Comparison of ENCODE assay signal across 8 cellular contexts in genomic region chr22:30005213-30005857, GRCh38.
DNase-seq lines count a peak whose midpoint lies in the region; ATAC-seq and TF ChIP-seq lines count a peak whose summit lies in the region.

No MANE protein-coding gene starts in this region.

- H3K4me1 Mint-ChIP-seq in GM23338, result peaks cover 14% of the 10 kb centered on the region
- H3K4me1 Mint-ChIP-seq in endodermal cell, result peaks cover 51% of the 10 kb centered on the region

- H3K36me3 ChIP-seq in GM23338 (ENCODE audit: insufficient read depth), result no peaks in the 10 kb centered on the region
- H3K36me3 ChIP-seq in endodermal cell (ENCODE audit: control insufficient read depth, insufficient read depth, low read length), result peaks cover 55% of the 10 kb centered on the region

- H3K27ac Mint-ChIP-seq in GM23338 (no peak overlapping the region), endodermal cell (no peak overlapping the region)

- ATAC-seq in GM23338 (peak; percentile 89), GM21515 (IDR thresholded peaks at IDR 0.05; ENCODE audit: unreplicated experiment) (no peak)

- no peaks in the 10 kb centered on the region for H3F3A ChIP-seq in GM23338 (replicated peaks; ENCODE audit: low read depth)

- H3K4me1 ChIP-seq in GM23338 (ENCODE audit: insufficient read depth) (no peaks in the 10 kb centered on the region), endodermal cell (ENCODE audit: control insufficient read depth, insufficient read depth, low read length) (peaks cover 47% of the 10 kb centered on the region)

- no peaks in the 10 kb centered on the region for H3K27me3 Mint-ChIP-seq in GM23338 (ENCODE audit: insufficient read depth, low read depth, poor library complexity)
- no peaks in the 10 kb centered on the region for H3K27me3 Mint-ChIP-seq in endodermal cell (ENCODE audit: insufficient read depth)

- no peaks in the 10 kb centered on the region for H4K20me1 ChIP-seq in GM23338 (replicated peaks; ENCODE audit: insufficient read depth)

- no peaks in the 10 kb centered on the region for H3K9me3 ChIP-seq in endodermal cell (ENCODE audit: control insufficient read depth, low read length)

- peak; percentile 49 for DNase-seq in AG09319 (ENCODE audit: extremely low read depth, low read depth)
- DNase-seq in GM23338 (ENCODE audit: low spot score), result peak; percentile 78
- peak; percentile 20 for DNase-seq in NCI-H774 (lab: John Stamatoyannopoulos, UW)
- DNase-seq in activated CD8-positive, alpha-beta memory T cell treated with anti-CD3 and anti-CD28 coated beads for 24 hours, result peak; percentile 87
- DNase-seq in endodermal cell, result peak; percentile 92
- peak; percentile 85 for DNase-seq in midbrain (lab: John Stamatoyannopoulos, UW)
- DNase-seq in stimulated activated CD8-positive, alpha-beta memory T cell treated with anti-CD3 and anti-CD28 coated beads, Interleukin-7, amount 100 ng/mL, for 1 hour (ENCODE audit: low read depth in 2 of 2), result peak; percentile 26 to 35

- no peak overlapping the region for H2AFZ ChIP-seq in GM23338

- no peaks in the 10 kb centered on the region for H3K27me3 ChIP-seq in GM23338 (ENCODE audit: insufficient read depth)
- H3K27me3 ChIP-seq in endodermal cell (ENCODE audit: control insufficient read depth, insufficient read depth, low read length, poor library complexity, severe bottlenecking), result no peaks in the 10 kb centered on the region

- H3K4me3 Mint-ChIP-seq in GM23338 (no peak overlapping the region), endodermal cell (no peak overlapping the region)

- no peaks in the 10 kb centered on the region for H3K79me2 ChIP-seq in GM23338 (replicated peaks; ENCODE audit: insufficient read depth)

- H3K4me2 ChIP-seq in GM23338, result no peak overlapping the region

- 31 to 100% methylated on average over 1 to 3 of the region's 3 CpGs for WGBS in endodermal cell (ENCODE audit: insufficient coverage in 1 of 2, insufficient read length in 1 of 2), 2 experiments

- H3K36me3 Mint-ChIP-seq in GM23338 (ENCODE audit: low read depth), result no peaks in the 10 kb centered on the region
- H3K36me3 Mint-ChIP-seq in endodermal cell (ENCODE audit: low read depth), result peaks cover 14% of the 10 kb centered on the region

- H3K9ac ChIP-seq in endodermal cell (ENCODE audit: extremely low read depth, low read length, poor library complexity, severe bottlenecking), result no peak overlapping the region

- no peaks in the 10 kb centered on the region for H3K9me3 Mint-ChIP-seq in GM23338
- no peaks in the 10 kb centered on the region for H3K9me3 Mint-ChIP-seq in endodermal cell

- H3K4me3 ChIP-seq in GM23338 (no peak overlapping the region), endodermal cell (ENCODE audit: low read length) (no peak overlapping the region)

- no peak overlapping the region for H3K27ac ChIP-seq in GM23338 (ENCODE audit: low read depth)
- H3K27ac ChIP-seq in endodermal cell (ENCODE audit: low read depth, low read length), result no peak overlapping the region

- no peak; the same call in none of the 2 replicates for TF ChIP-seq CTCF in AG09319 (IDR thresholded peaks at IDR 0.05; ENCODE audit: low read depth, low read length)
- peak; percentile 94 to 100 for TF ChIP-seq CTCF in GM23338 (conservative IDR thresholded peaks at IDR 0.05; ENCODE audit: low read depth in 2 of 2)
- TF ChIP-seq CTCF in endodermal cell (conservative IDR thresholded peaks at IDR 0.05), result peak; percentile 98

- no peaks in the 10 kb centered on the region for H3K9me2 ChIP-seq in GM23338 (ENCODE audit: insufficient read depth)

TF ChIP-seq in GM23338, 12 proteins besides CTCF, POLR2A, EP300 and RAD21 (continues in another document):
- TF ChIP-seq ZNF114 (CRISPR knock-in tag; IDR thresholded peaks at IDR 0.05) (no peak), JUNB (IDR thresholded peaks at IDR 0.05; ENCODE audit: unreplicated experiment) (no peak), CREB1 (CRISPR knock-in tag; IDR thresholded peaks at IDR 0.05; ENCODE audit: low read depth) (no peak), REST (IDR thresholded peaks at IDR 0.05; ENCODE audit: unreplicated experiment) (no peak), POLR2AphosphoS5 (IDR thresholded peaks at IDR 0.05; ENCODE audit: low read depth) (no peak), EZH2phosphoT487 (IDR thresholded peaks at IDR 0.05; ENCODE audit: unreplicated experiment) (no peak), ZNF462 (CRISPR knock-in tag; IDR thresholded peaks at IDR 0.05) (no peak), STAT1 (IDR thresholded peaks at IDR 0.05; ENCODE audit: unreplicated experiment) (no peak), ZNF331 (CRISPR knock-in tag; IDR thresholded peaks at IDR 0.05; ENCODE audit: low read depth) (no peak)

Comparison
In these comparisons a context has a peak if more than half of its experiments do, and no peak if none do; other contexts are left out.
1. DNase-seq: peak in every context shown above with its lines; median percentile 92 in endodermal cell; 87 in activated CD8-positive, alpha-beta memory T cell treated with anti-CD3 and anti-CD28 coated beads for 24 hours; 85 in midbrain; 78 in GM23338; 49 in AG09319; 30 in stimulated activated CD8-positive, alpha-beta memory T cell treated with anti-CD3 and anti-CD28 coated beads, Interleukin-7, amount 100 ng/mL, for 1 hour; 20 in NCI-H774.